8 cellular contexts compared by ENCODE assay signal in genomic region chr6:151392429-151392828, GRCh38. TPM values are rescaled to one million over a fixed set of nuclear protein-coding genes. Genes with fewer than 3 reads are reported as not detected.
DNase-seq lines count a peak whose midpoint lies in the region; ATAC-seq, FAIRE-seq and TF ChIP-seq lines count a peak whose summit lies in the region.

No MANE protein-coding gene starts in this region.

- H3K9me3 ChIP-seq in A549 (no peaks in the 10 kb centered on the region), HUES6 (ENCODE audit: control insufficient read depth, insufficient read depth, low read depth, low read length) (no peaks in the 10 kb centered on the region), breast epithelium (no peaks in the 10 kb centered on the region), mononuclear cell (ENCODE audit: low read depth, low read length) (no peaks in the 10 kb centered on the region)

- intact Hi-C loops in breast epithelium (cut with DNase I; ENCODE audit: low total_unique reads): no loop called here

- TF ChIP-seq CTCF in A549 (IDR thresholded peaks at IDR 0.05) (no peak), breast epithelium (IDR thresholded peaks at IDR 0.05) (no peak)

- H3K9ac ChIP-seq in HUES6 (ENCODE audit: low read length): peak overlapping the region; percentile 91

- CTCF ChIA-PET in A549 (lab: Yijun Ruan, JAX): interaction anchor here (1.4 to 4.1 kb wide), 2 partner anchors 14 to 31 kb away, joined by 3 to 29 read pairs; no protein-coding TSS in a partner anchor

- ATAC-seq in A549: no peak

- TF ChIP-seq RAD21 in A549 (conservative IDR thresholded peaks at IDR 0.05 in 1 of 2, IDR thresholded peaks at IDR 0.05 in 1 of 2): no peak

- no peak for TF ChIP-seq EP300 in A549 (IDR thresholded peaks at IDR 0.05)

- peak overlapping the region; percentile 98 for H3K4me2 ChIP-seq in A549

- POLR2A ChIA-PET in A549 (lab: Yijun Ruan, JAX): no interaction called here

- H3K4me1 ChIP-seq in A549: peaks cover 30% of the 10 kb centered on the region
- H3K4me1 ChIP-seq in HUES6 (ENCODE audit: control insufficient read depth, insufficient read depth, low read length): peaks cover 12% of the 10 kb centered on the region
- H3K4me1 ChIP-seq in breast epithelium: no peaks in the 10 kb centered on the region
- peaks cover 49% of the 10 kb centered on the region for H3K4me1 ChIP-seq in mononuclear cell (ENCODE audit: insufficient read depth, low read length)

- DNase-seq in A549 (ENCODE audit: low read depth in 1 of 2, low spot score in 1 of 2) (no peak), breast epithelium (ENCODE audit: low spot score in 2 of 2) (no peak), NCI-H1105 (lab: John Stamatoyannopoulos, UW) (no peak), T1000 (lab: John Stamatoyannopoulos, UW) (no peak), COR-L47 (lab: John Stamatoyannopoulos, UW) (no peak), NCI-H1092 (lab: John Stamatoyannopoulos, UW) (no peak)

- H3K4me3 ChIP-seq in A549: peak overlapping the region; percentile 93
- peak overlapping the region; percentile 87 for H3K4me3 ChIP-seq in HUES6 (ENCODE audit: low read depth, low read length)
- peak overlapping the region; percentile 89 to 99 (median 98) for H3K4me3 ChIP-seq in breast epithelium
- peak overlapping the region; percentile 71 for H3K4me3 ChIP-seq in mononuclear cell (ENCODE audit: low read length)

- peaks cover 15% of the 10 kb centered on the region for H3K36me3 ChIP-seq in HUES6 (ENCODE audit: control insufficient read depth, insufficient read depth, low read length)
- no peaks in the 10 kb centered on the region for H3K36me3 ChIP-seq in breast epithelium

- H3K27me3 ChIP-seq in HUES6 (ENCODE audit: control insufficient read depth, insufficient read depth, low read length) (no peaks in the 10 kb centered on the region), breast epithelium (no peaks in the 10 kb centered on the region), mononuclear cell (ENCODE audit: insufficient read depth, low read length) (no peaks in the 10 kb centered on the region)

- no peak for FAIRE-seq in A549 (lab: Jason Lieb, UNC)

- H3K27ac ChIP-seq in A549 (peak overlapping the region; percentile 100), HUES6 (ENCODE audit: low read depth, low read length) (peak overlapping the region; percentile 66; the same call in 1 of the 2 replicates), breast epithelium (peak overlapping the region; percentile 44 to 100)

- 0% methylated on average over 2 of the region's 2 CpGs for WGBS in A549 (ENCODE audit: missing lambda C conversion rate)

- TF ChIP-seq POLR2A in A549 (IDR thresholded peaks at IDR 0.05; ENCODE audit: low read length) (no peak), breast epithelium (IDR thresholded peaks at IDR 0.05) (no peak)

TF ChIP-seq in A549, 52 proteins besides CTCF, POLR2A, EP300 and RAD21:
- TF ChIP-seq RFX5 (IDR thresholded peaks at IDR 0.05) (no peak), POLR2AphosphoS2 (conservative IDR thresholded peaks at IDR 0.05; ENCODE audit: low read length) (no peak), ZSCAN20 (CRISPR knock-in tag; IDR thresholded peaks at IDR 0.05) (no peak), CBX2 (IDR thresholded peaks at IDR 0.05; ENCODE audit: borderline replicate concordance, low read depth) (no peak), ZFP36 (IDR thresholded peaks at IDR 0.05; ENCODE audit: borderline replicate concordance, partially characterized antibody) (no peak), RARB (CRISPR knock-in tag; IDR thresholded peaks at IDR 0.05) (no peak), GATA3 (IDR thresholded peaks at IDR 0.05; ENCODE audit: borderline replicate concordance) (no peak), EHMT2 (IDR thresholded peaks at IDR 0.05; ENCODE audit: low read depth) (no peak), ZNF302 (CRISPR knock-in tag; IDR thresholded peaks at IDR 0.05) (no peak), KDM1A (IDR thresholded peaks at IDR 0.05; ENCODE audit: low read depth) (no peak), KDM5A (IDR thresholded peaks at IDR 0.05) (no peak), RCOR1 (IDR thresholded peaks at IDR 0.05; ENCODE audit: low read depth, low read length) (no peak), RNF2 (IDR thresholded peaks at IDR 0.05; ENCODE audit: borderline replicate concordance, low read depth) (no peak), FOSL2 (IDR thresholded peaks at IDR 0.05) (no peak), FOSL2 (CRISPR knock-in tag; IDR thresholded peaks at IDR 0.05) (no peak)

RNA-seq across cellular contexts. Expression of gene ZBTB2, which starts 1.1 kb away (rescaled TPM):
- polyA plus RNA-seq in A549 (2011; rRNA removed): 15.3 and 17.3 TPM in 2 replicates
- polyA plus RNA-seq in A549 (2012; cell fraction: cytosol; rRNA removed): 12.5 and 15.3 TPM in 2 replicates
- polyA plus RNA-seq in A549 (2012; cell fraction: nucleus; rRNA removed): 6.9 and 7.4 TPM in 2 replicates
- polyA plus RNA-seq in A549 (2017; fragmentation: RNase III; extraction: RNeasy Plus Mini Kit Qiagen cat#74134 plus additional on column Dnase treatment): 10.8 to 12.0 TPM (median 11.4 TPM) in 3 replicates
- 21.6 and 23.6 TPM in 2 replicates for polyA minus RNA-seq in A549 (2011; rRNA and poly(A)+ RNA removed)
- total RNA-seq in breast epithelium: 10 to 100 TPM in 2 of 3 donors, 1 to 10 TPM in 1; 9.9 to 20.5 (median 15.1) TPM
- 30.2 TPM for total RNA-seq in mononuclear cell

RNA-seq across cellular contexts. Expression of gene RMND1, which starts 59.5 kb away (rescaled TPM):
- polyA plus RNA-seq in A549 (2011; rRNA removed) (11.5 and 13.1 TPM in 2 replicates), A549 (2017; fragmentation: RNase III; extraction: RNeasy Plus Mini Kit Qiagen cat#74134 plus additional on column Dnase treatment) (11.7 to 12.5 TPM (median 11.7 TPM) in 3 replicates)
- polyA plus RNA-seq in A549 (2012; cell fraction: cytosol; rRNA removed): 4.3 and 5.0 TPM in 2 replicates
- polyA plus RNA-seq in A549 (2012; cell fraction: nucleus; rRNA removed): 1.8 and 3.0 TPM in 2 replicates
- 6.4 and 7.0 TPM in 2 replicates for polyA minus RNA-seq in A549 (2011; rRNA and poly(A)+ RNA removed)
- total RNA-seq in breast epithelium (10 to 100 TPM; 25.3 to 34.1 (median 32.1) TPM), mononuclear cell (9.2 TPM)
